In the genomic region with DNA sequence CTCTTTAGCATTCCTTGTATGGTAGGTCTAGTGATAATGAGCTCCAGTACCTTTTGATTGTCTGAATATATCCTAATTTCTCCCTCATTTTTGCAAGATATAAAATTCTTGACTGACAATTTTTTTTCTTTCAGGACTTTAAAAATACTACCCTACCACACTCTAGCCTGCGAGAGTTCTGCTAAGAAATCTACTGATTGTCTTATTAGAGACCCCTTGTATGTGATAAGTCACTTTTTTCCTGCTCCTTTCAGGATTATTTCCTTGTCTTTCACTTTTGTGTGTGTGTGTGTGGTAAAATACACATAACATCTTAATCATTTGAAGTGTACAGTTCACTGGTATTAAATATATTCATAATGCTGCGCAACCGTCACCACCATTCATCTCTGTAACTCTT, we compare ENCODE assay signal across 35 cellular contexts.
"Had no signal": no experiment of that assay in that cellular context is flagged by ENCODE, and none has a peak within 500 bp of the region (broad histone marks: within the 10 kb centered on the region; RNA-seq: fewer than 3 reads in every experiment).

No MANE protein-coding gene starts in this region.

- H3K36me3 Mint-ChIP-seq: activated CD8-positive, alpha-beta memory T cell treated with anti-CD3 and anti-CD28 coated beads, Interleukin-2, amount 10 ng/mL, durations not matched to agents 7 days and 5 days; activated naive CD4-positive, alpha-beta T cell treated with anti-CD3 and anti-CD28 coated beads, Interleukin-2, amount 10 ng/mL, durations not matched to agents 7 days and 5 days; brain had no signal

- H3K4me3 Mint-ChIP-seq: activated CD4-positive, alpha-beta memory T cell treated with anti-CD3 and anti-CD28 coated beads, Interleukin-2, amount 10 ng/mL, durations not matched to agents 7 days and 5 days; activated CD8-positive, alpha-beta memory T cell treated with anti-CD3 and anti-CD28 coated beads, Interleukin-2, amount 10 ng/mL, durations not matched to agents 7 days and 5 days; activated naive CD4-positive, alpha-beta T cell treated with anti-CD3 and anti-CD28 coated beads, Interleukin-2, amount 10 ng/mL, durations not matched to agents 7 days and 5 days; activated naive CD8-positive, alpha-beta T cell; activated naive CD8-positive, alpha-beta T cell treated with anti-CD3 and anti-CD28 coated beads, Interleukin-2, amount 50 U/mL, for 24 hours; brain had no signal

- H3K4me3 ChIP-seq: colonic mucosa, MG63, PC-9 had no signal

- H3K27ac Mint-ChIP-seq: activated CD4-positive, alpha-beta memory T cell treated with anti-CD3 and anti-CD28 coated beads, Interleukin-2, amount 10 ng/mL, durations not matched to agents 7 days and 5 days; activated CD8-positive, alpha-beta memory T cell treated with anti-CD3 and anti-CD28 coated beads, Interleukin-2, amount 10 ng/mL, durations not matched to agents 7 days and 5 days; activated naive CD4-positive, alpha-beta T cell treated with anti-CD3 and anti-CD28 coated beads, Interleukin-2, amount 10 ng/mL, durations not matched to agents 7 days and 5 days; activated naive CD8-positive, alpha-beta T cell; activated naive CD8-positive, alpha-beta T cell treated with anti-CD3 and anti-CD28 coated beads, Interleukin-2, amount 50 U/mL, for 24 hours; brain had no signal

- H3K4me1 Mint-ChIP-seq: activated CD4-positive, alpha-beta memory T cell treated with anti-CD3 and anti-CD28 coated beads, Interleukin-2, amount 10 ng/mL, durations not matched to agents 7 days and 5 days; activated CD8-positive, alpha-beta memory T cell treated with anti-CD3 and anti-CD28 coated beads, Interleukin-2, amount 10 ng/mL, durations not matched to agents 7 days and 5 days; activated naive CD4-positive, alpha-beta T cell treated with anti-CD3 and anti-CD28 coated beads, Interleukin-2, amount 10 ng/mL, durations not matched to agents 7 days and 5 days; activated naive CD8-positive, alpha-beta T cell treated with anti-CD3 and anti-CD28 coated beads, Interleukin-2, amount 50 U/mL, for 24 hours; brain had no signal

- DNase-seq: activated CD4-positive, alpha-beta memory T cell treated with anti-CD3 and anti-CD28 coated beads, Interleukin-2, amount 10 ng/mL, durations not matched to agents 7 days and 5 days; activated CD4-positive, alpha-beta T cell treated with anti-CD3 and anti-CD28 coated beads for 1 hour; activated CD4-positive, alpha-beta T cell treated with anti-CD3 and anti-CD28 coated beads for 48 hours; activated CD4-positive, CD25-positive, alpha-beta regulatory T cell; activated CD8-positive, alpha-beta memory T cell treated with anti-CD3 and anti-CD28 coated beads for 24 hours; activated CD8-positive, alpha-beta memory T cell treated with anti-CD3 and anti-CD28 coated beads, Interleukin-2, amount 10 ng/mL, durations not matched to agents 7 days and 5 days; activated CD8-positive, alpha-beta memory T cell treated with anti-CD3 and anti-CD28 coated beads, Interleukin-2, amount 50 U/mL, for 48 hours; activated effector memory CD4-positive, alpha-beta T cell treated with Interleukin-2 at 50 U/mL for 16 hours; activated naive CD4-positive, alpha-beta T cell treated with anti-CD3 and anti-CD28 coated beads, Interleukin-2, amount 10 ng/mL, durations not matched to agents 7 days and 5 days; activated naive CD8-positive, alpha-beta T cell treated with anti-CD3 and anti-CD28 coated beads, Interleukin-2, amount 50 U/mL, for 24 hours; activated T-cell treated with anti-CD3 and anti-CD28 coated beads, Interleukin-2, amount 50 U/mL, for 48 hours; amygdala; central memory CD4-positive, alpha-beta T cell; colonic mucosa; Kasumi-1; MG63; NCI-H1048; NCI-H1436 treated with DMSO at 0.1 percent for 48 hours; NCI-H1694 treated with DMSO at 0.1 percent for 48 hours; NCI-H2029; NCI-H2107; NCI-H2171; NCI-H510A; NCI-H526; NCI-H748 treated with DMSO at 0.1 percent for 48 hours; NK-92 treated with Interleukin-12 subunit alpha and Interleukin-12 subunit beta, amount 100 ng/mL, for 24 hours; PC-9; SIG-M5; SW 1271; T-helper 1 cell; T-helper 2 cell; T-helper 9 cell; WERI-Rb-1 had no signal

- H3K27me3 Mint-ChIP-seq: activated CD4-positive, alpha-beta memory T cell treated with anti-CD3 and anti-CD28 coated beads, Interleukin-2, amount 10 ng/mL, durations not matched to agents 7 days and 5 days; activated CD8-positive, alpha-beta memory T cell treated with anti-CD3 and anti-CD28 coated beads, Interleukin-2, amount 10 ng/mL, durations not matched to agents 7 days and 5 days; activated naive CD4-positive, alpha-beta T cell treated with anti-CD3 and anti-CD28 coated beads, Interleukin-2, amount 10 ng/mL, durations not matched to agents 7 days and 5 days; activated naive CD8-positive, alpha-beta T cell; activated naive CD8-positive, alpha-beta T cell treated with anti-CD3 and anti-CD28 coated beads, Interleukin-2, amount 50 U/mL, for 24 hours; brain had no signal
